Comparison of ENCODE assay signal across 11 cellular contexts in genomic region chr6:44248579-44248978, GRCh38. TPM values are rescaled to one million over a fixed set of nuclear protein-coding genes. Genes with fewer than 3 reads are reported as not detected.
DNase-seq lines count a peak whose midpoint lies in the region; ATAC-seq and TF ChIP-seq lines count a peak whose summit lies in the region.
"Had no signal": no experiment of that assay in that cellular context is flagged by ENCODE, and none has a peak within 500 bp of the region (broad histone marks: within the 10 kb centered on the region; RNA-seq: fewer than 3 reads in every experiment).

No MANE protein-coding gene starts in this region.

- ATAC-seq in PC-3 (no peak), sciatic nerve (no peak), GM18861 (IDR thresholded peaks at IDR 0.05; ENCODE audit: unreplicated experiment) (no peak)

- H3K27me3 Mint-ChIP-seq in CD4-positive, alpha-beta memory T cell = peaks cover 2 to 4% of the 10 kb centered on the region in 2 donors
- no peaks in the 10 kb centered on the region for H3K27me3 Mint-ChIP-seq in endodermal cell (ENCODE audit: insufficient read depth)

- H3K4me3 Mint-ChIP-seq in CD4-positive, alpha-beta memory T cell = peak overlapping the region; percentile 97 to 100 (median 99)
- H3K4me3 Mint-ChIP-seq in endodermal cell = peak overlapping the region; percentile 98

- H3K36me3 Mint-ChIP-seq in CD4-positive, alpha-beta memory T cell = peaks cover 47 to 74% of the 10 kb centered on the region in 2 donors
- peaks cover 62% of the 10 kb centered on the region for H3K36me3 Mint-ChIP-seq in endodermal cell (ENCODE audit: low read depth)

- H3K79me2 ChIP-seq in PC-3 (ENCODE audit: low read length) = peaks cover 59% of the 10 kb centered on the region

- intact Hi-C loops in CD4-positive, alpha-beta memory T cell (cut with micrococcal nuclease) = loop anchor here (5.0 kb wide), 1 partner anchor 611 kb away; the partner anchor contains the start of gene MAD2L1BP
- intact Hi-C loops in PC-3 (cut with micrococcal nuclease) (no loop called here), sciatic nerve (cut with DNase I) (no loop called here)

- peak overlapping the region; percentile 97 for H3K27ac ChIP-seq in CD4-positive, alpha-beta memory T cell (ENCODE audit: low read depth, low read length)
- H3K27ac ChIP-seq in PC-3 (ENCODE audit: low read length) = no peak overlapping the region
- H3K27ac ChIP-seq in endodermal cell (ENCODE audit: low read depth, low read length) = no peak overlapping the region
- H3K27ac ChIP-seq in neutrophil = peak overlapping the region; percentile 77

- H3F3A ChIP-seq in PC-3 (ENCODE audit: low read length, unreplicated experiment) = peaks cover 44% of the 10 kb centered on the region

- peak overlapping the region; percentile 90 to 99 (median 99) for H3K27ac Mint-ChIP-seq in CD4-positive, alpha-beta memory T cell
- H3K27ac Mint-ChIP-seq in endodermal cell = peak overlapping the region; percentile 99

- peak overlapping the region; percentile 83 to 96 for H3K4me3 ChIP-seq in CD4-positive, alpha-beta memory T cell (ENCODE audit: low read length in 2 of 2)
- H3K4me3 ChIP-seq in PC-3 (ENCODE audit: low read length) = peak overlapping the region; percentile 99
- peak overlapping the region; percentile 100 for H3K4me3 ChIP-seq in endodermal cell (ENCODE audit: low read length)
- H3K4me3 ChIP-seq in neutrophil (ENCODE audit: low read depth in 1 of 2, low read length in 1 of 2) = no peak overlapping the region

- CTCF ChIA-PET in CD4-positive, alpha-beta memory T cell (lab: Charles Lee; ENCODE audit: partially characterized antibody) = interaction anchor here (3.0 to 5.5 kb wide), 2 partner anchors 7 to 11 kb away, joined by 18 to 68 read pairs; partner anchors contain the start of gene SLC35B2
- CTCF ChIA-PET in PC-3 (lab: Charles Lee) = no interaction called here

- no peak overlapping the region for H2AFZ ChIP-seq in PC-3 (ENCODE audit: low read length)

- no TSS peak for BruUV-seq in PC-3 (replicated peaks; lab: Mats Ljungman, UMichigan)

- H3K9me3 ChIP-seq in CD4-positive, alpha-beta memory T cell (ENCODE audit: control insufficient read depth in 1 of 2, low read length in 2 of 2) = no peaks in the 10 kb centered on the region
- H3K9me3 ChIP-seq in PC-3 (ENCODE audit: low read length) = no peaks in the 10 kb centered on the region
- H3K9me3 ChIP-seq in endodermal cell (ENCODE audit: control insufficient read depth, low read length) = no peaks in the 10 kb centered on the region
- H3K9me3 ChIP-seq in neutrophil = no peaks in the 10 kb centered on the region

- DNase-seq in CD4-positive, alpha-beta memory T cell = no peak
- DNase-seq in PC-3 (no peak), endodermal cell (no peak), sciatic nerve (ENCODE audit: low spot score) (no peak), NCI-H2196 treated with DMSO at 0.1 percent for 48 hours (lab: John Stamatoyannopoulos, UW; ENCODE audit: unreplicated experiment) (no peak), NCI-H1436 (lab: John Stamatoyannopoulos, UW) (no peak)
- DNase-seq: NCI-H1694 had no signal

- H3K9ac ChIP-seq in PC-3 (ENCODE audit: low read length) = peak overlapping the region; percentile 96
- peak overlapping the region; percentile 100 for H3K9ac ChIP-seq in endodermal cell (ENCODE audit: extremely low read depth, low read length, poor library complexity, severe bottlenecking)

- H3K27me3 ChIP-seq in CD4-positive, alpha-beta memory T cell (ENCODE audit: insufficient read depth, low read length) = no peaks in the 10 kb centered on the region
- H3K27me3 ChIP-seq in PC-3 (ENCODE audit: low read length) (no peaks in the 10 kb centered on the region), endodermal cell (ENCODE audit: control insufficient read depth, insufficient read depth, low read length, poor library complexity, severe bottlenecking) (no peaks in the 10 kb centered on the region), neutrophil (no peaks in the 10 kb centered on the region)

- H3K4me1 Mint-ChIP-seq in CD4-positive, alpha-beta memory T cell = peaks cover 32 to 76% (median 46%) of the 10 kb centered on the region in 4 donors
- peaks cover 32% of the 10 kb centered on the region for H3K4me1 Mint-ChIP-seq in endodermal cell

- peaks cover 0 to 8% (median 0%) of the 10 kb centered on the region in 8 donors for H3K9me3 Mint-ChIP-seq in CD4-positive, alpha-beta memory T cell
- H3K9me3 Mint-ChIP-seq in endodermal cell = peaks cover 2% of the 10 kb centered on the region

- H4K20me1 ChIP-seq in PC-3 (ENCODE audit: low read length) = peaks cover 65% of the 10 kb centered on the region

- H3K36me3 ChIP-seq in CD4-positive, alpha-beta memory T cell (ENCODE audit: insufficient read depth, low read length) = peaks cover 44% of the 10 kb centered on the region
- H3K36me3 ChIP-seq in PC-3 (ENCODE audit: low read depth, low read length) = peaks cover 62% of the 10 kb centered on the region
- H3K36me3 ChIP-seq in endodermal cell (ENCODE audit: control insufficient read depth, insufficient read depth, low read length) = peaks cover 56% of the 10 kb centered on the region
- peaks cover 28% of the 10 kb centered on the region for H3K36me3 ChIP-seq in neutrophil

- WGBS in endodermal cell (ENCODE audit: insufficient coverage in 1 of 2, insufficient read length in 1 of 2), 2 experiments = 71% methylated on average over 1 of the region's 1 CpG; no CpG with 5 or more reads in 1 of the 2 experiments

- peak overlapping the region; percentile 90 for H3K4me2 ChIP-seq in PC-3 (ENCODE audit: low read length)

- H3K4me1 ChIP-seq in CD4-positive, alpha-beta memory T cell (ENCODE audit: insufficient read depth, low read length) = peaks cover 33% of the 10 kb centered on the region
- H3K4me1 ChIP-seq in PC-3 (ENCODE audit: insufficient read depth, low read length) (peaks cover 39% of the 10 kb centered on the region), endodermal cell (ENCODE audit: control insufficient read depth, insufficient read depth, low read length) (no peaks in the 10 kb centered on the region), neutrophil (ENCODE audit: control insufficient read depth in 1 of 2, insufficient read depth in 1 of 2, low read depth in 1 of 2, low read length in 1 of 2) (peaks cover 15 to 16% of the 10 kb centered on the region in 2 experiments)

- POLR2A ChIA-PET in CD4-positive, alpha-beta memory T cell (lab: Charles Lee; ENCODE audit: partially characterized antibody) = interaction anchor here (1.3 to 6.3 kb wide), 7 partner anchors 9 to 613 kb away, joined by 3 to 217 read pairs (median 71); partner anchors contain the start of genes MAD2L1BP, NFKBIE, SLC29A1 and SLC35B2
- POLR2A ChIA-PET in PC-3 (lab: Charles Lee; ENCODE audit: unreplicated experiment) = interaction anchor here (0.8 to 2.1 kb wide), 2 partner anchors 8 to 189 kb away, joined by 4 to 10 read pairs; no protein-coding TSS in a partner anchor

- H3K9me2 ChIP-seq in PC-3 (replicated peaks; ENCODE audit: low read length) = no peaks in the 10 kb centered on the region

- no peak for TF ChIP-seq CTCF in PC-3 (conservative IDR thresholded peaks at IDR 0.05; ENCODE audit: low read depth, low read length)
- no peak for TF ChIP-seq CTCF in endodermal cell (conservative IDR thresholded peaks at IDR 0.05)
- TF ChIP-seq CTCF in neutrophil (IDR thresholded peaks at IDR 0.05) = no peak

RNA-seq across cellular contexts. Expression of gene HSP90AB1, which starts 1.7 kb away (rescaled TPM):
- 100 to 1,000 TPM; 303 to 324 TPM for total RNA-seq in CD4-positive, alpha-beta memory T cell
- polyA plus RNA-seq in CD4-positive, alpha-beta memory T cell = 100 to 1,000 TPM; 384 to 432 TPM
- total RNA-seq in PC-3 (2014; rRNA removed) = 1,280 and 1,322 TPM in 2 replicates
- total RNA-seq in endodermal cell = 1,000 to 10,000 TPM; 1,356 to 1,422 TPM
- 1,137 TPM for polyA plus RNA-seq in endodermal cell (2013, experiment 1 of 2)
- polyA plus RNA-seq in endodermal cell (2013, experiment 2 of 2) = 1,046 TPM
- total RNA-seq in sciatic nerve = 470 TPM

RNA-seq across cellular contexts. Expression of gene SLC35B2, which starts 8.7 kb away (rescaled TPM):
- 10 to 100 TPM; 20.7 to 20.9 TPM for total RNA-seq in CD4-positive, alpha-beta memory T cell
- 10 to 100 TPM; 41.6 to 65.3 TPM for polyA plus RNA-seq in CD4-positive, alpha-beta memory T cell
- total RNA-seq in PC-3 (2014; rRNA removed) (90.6 and 109 TPM in 2 replicates), endodermal cell (10 to 100 TPM; 52.5 to 54.3 TPM), sciatic nerve (26.8 TPM)
- polyA plus RNA-seq in endodermal cell (2013, experiment 1 of 2) = 42.1 TPM
- 39.6 TPM for polyA plus RNA-seq in endodermal cell (2013, experiment 2 of 2)

RNA-seq across cellular contexts. Expression of gene NFKBIE, which starts 16.8 kb away (rescaled TPM):
- total RNA-seq in CD4-positive, alpha-beta memory T cell = 10 to 100 TPM; 12.7 to 15.0 TPM
- 1 to 10 TPM; 8.0 to 8.3 TPM for polyA plus RNA-seq in CD4-positive, alpha-beta memory T cell
- total RNA-seq in PC-3 (2014; rRNA removed) (7.4 and 28.7 TPM in 2 replicates), endodermal cell (10 to 100 TPM in 1 of 2 donors, 1 to 10 TPM in 1; 8.3 to 11.0 TPM), sciatic nerve (9.1 TPM)
- 8.9 TPM for polyA plus RNA-seq in endodermal cell (2013, experiment 1 of 2)
- 5.6 TPM for polyA plus RNA-seq in endodermal cell (2013, experiment 2 of 2)

RNA-seq across cellular contexts. Expression of gene TMEM151B, which starts 21.7 kb away (rescaled TPM):
- total RNA-seq in CD4-positive, alpha-beta memory T cell = not detected
- not detected for polyA plus RNA-seq in CD4-positive, alpha-beta memory T cell
- total RNA-seq in PC-3 (2014; rRNA removed) (not detected in 2 replicates), endodermal cell (under 1 TPM; 0.22 to 0.51 TPM), sciatic nerve (not detected)
- 7.3 TPM for polyA plus RNA-seq in endodermal cell (2013, experiment 1 of 2)
- polyA plus RNA-seq in endodermal cell (2013, experiment 2 of 2) = 6.5 TPM
- total RNA-seq: glomerular endothelial cell, ureter had no signal

RNA-seq across cellular contexts. Expression of gene SLC29A1, which starts 25.2 kb away (rescaled TPM):
- total RNA-seq in CD4-positive, alpha-beta memory T cell = 1 to 10 TPM; 2.1 to 3.1 TPM
- 1 to 10 TPM; 3.4 to 3.7 TPM for polyA plus RNA-seq in CD4-positive, alpha-beta memory T cell
- total RNA-seq in PC-3 (2014; rRNA removed) = 54.7 and 60.4 TPM in 2 replicates
- 100 to 1,000 TPM; 129 to 155 TPM for total RNA-seq in endodermal cell
- 65.0 TPM for polyA plus RNA-seq in endodermal cell (2013, experiment 1 of 2)
- polyA plus RNA-seq in endodermal cell (2013, experiment 2 of 2) = 58.4 TPM
- 71.7 TPM for total RNA-seq in sciatic nerve

Comparison
In these comparisons a context has a peak if more than half of its experiments do, and no peak if none do; other contexts are left out.
1. H3K27ac ChIP-seq: peak in CD4-positive, alpha-beta memory T cell (single experiment) and neutrophil (single experiment); none in PC-3 (single experiment) and endodermal cell (single experiment).
2. H3K4me3 ChIP-seq: peak in CD4-positive, alpha-beta memory T cell (2 of 2), PC-3 (single experiment) and endodermal cell (single experiment); none in neutrophil (0 of 2).